ENCODE assay signal across 8 cellular contexts in the genomic region with DNA sequence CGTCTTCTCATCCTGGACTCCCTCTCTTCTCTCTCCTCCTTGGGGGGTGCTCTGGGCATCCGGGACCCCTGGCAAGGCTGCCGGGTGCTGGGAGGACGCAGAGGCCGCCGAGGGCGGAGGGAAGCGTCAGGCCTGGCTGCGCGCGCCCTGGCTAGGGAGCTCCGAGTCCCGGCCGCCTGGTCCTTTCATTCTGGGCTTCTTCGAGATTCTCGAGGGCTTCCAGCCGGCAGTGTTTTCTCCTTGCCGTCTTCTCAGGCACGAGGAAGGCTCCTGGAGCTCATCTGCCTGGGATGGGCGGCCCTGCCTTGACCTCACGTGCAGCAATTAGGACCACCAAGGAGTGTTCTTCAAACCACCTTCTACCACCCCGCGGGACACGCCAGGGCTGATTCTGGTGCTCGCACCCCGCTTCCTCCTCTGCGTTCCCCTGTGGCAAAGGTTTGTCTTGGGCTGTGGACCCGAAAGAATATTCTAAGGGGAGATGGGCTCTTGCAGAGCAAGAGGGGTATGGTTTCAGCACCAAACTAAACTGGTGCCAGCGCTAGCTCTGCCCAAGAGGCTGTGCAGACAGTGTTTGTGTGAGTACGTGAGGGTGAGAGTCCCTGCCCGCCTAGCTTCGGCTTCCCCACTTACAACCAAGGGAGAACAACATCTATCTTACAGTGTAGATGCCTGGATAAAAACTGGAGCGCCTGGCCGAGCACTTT. TPM values are rescaled to one million over a fixed set of nuclear protein-coding genes. Genes with fewer than 3 reads are reported as not detected.
DNase-seq lines count a peak whose midpoint lies in the region; ATAC-seq and TF ChIP-seq lines count a peak whose summit lies in the region.

No MANE protein-coding gene starts in this region.

- DNase-seq in Calu3 (no peak), left cardiac atrium (peak; percentile 40), sciatic nerve (ENCODE audit: low spot score) (no peak), OCI-M2 (lab: John Stamatoyannopoulos, UW; ENCODE audit: unreplicated experiment) (no peak), GM10266 (ENCODE audit: extremely low spot score) (no peak)
- no peak for DNase-seq in activated CD4-positive, alpha-beta memory T cell treated with anti-CD3 and anti-CD28 coated beads, Interleukin-2, amount 10 ng/mL, durations not matched to agents 7 days and 5 days

- ATAC-seq in HG02610 (IDR thresholded peaks at IDR 0.05; ENCODE audit: unreplicated experiment) (peak; percentile 3), left cardiac atrium (peak; percentile 6 to 39), sciatic nerve (peak; percentile 51), GM18511 (IDR thresholded peaks at IDR 0.05; ENCODE audit: unreplicated experiment) (no peak)

- H3K27me3 Mint-ChIP-seq in Calu3 (ENCODE audit: unreplicated experiment): peaks cover 10% of the 10 kb centered on the region
- no peaks in the 10 kb centered on the region for H3K27me3 Mint-ChIP-seq in activated CD4-positive, alpha-beta memory T cell treated with anti-CD3 and anti-CD28 coated beads, Interleukin-2, amount 10 ng/mL, durations not matched to agents 7 days and 5 days

- H3K4me1 Mint-ChIP-seq in Calu3 (ENCODE audit: low read depth, unreplicated experiment): peaks cover 8% of the 10 kb centered on the region
- H3K4me1 Mint-ChIP-seq in activated CD4-positive, alpha-beta memory T cell treated with anti-CD3 and anti-CD28 coated beads, Interleukin-2, amount 10 ng/mL, durations not matched to agents 7 days and 5 days: peaks cover 66% of the 10 kb centered on the region

- peaks cover 32% of the 10 kb centered on the region for H3K36me3 Mint-ChIP-seq in Calu3 (ENCODE audit: insufficient read depth, unreplicated experiment)
- peaks cover 48% of the 10 kb centered on the region for H3K36me3 Mint-ChIP-seq in activated CD4-positive, alpha-beta memory T cell treated with anti-CD3 and anti-CD28 coated beads, Interleukin-2, amount 10 ng/mL, durations not matched to agents 7 days and 5 days (ENCODE audit: low read depth)

- H3K9me3 Mint-ChIP-seq in Calu3 (ENCODE audit: low read depth, unreplicated experiment): no peaks in the 10 kb centered on the region
- H3K9me3 Mint-ChIP-seq in activated CD4-positive, alpha-beta memory T cell treated with anti-CD3 and anti-CD28 coated beads, Interleukin-2, amount 10 ng/mL, durations not matched to agents 7 days and 5 days: no peaks in the 10 kb centered on the region

- CTCF ChIA-PET in Calu3 (lab: Charles Lee): interaction anchor here (0.7 kb wide), 1 partner anchor 61 kb away, joined by 3 read pairs; no protein-coding TSS in a partner anchor
- CTCF ChIA-PET in activated CD4-positive, alpha-beta memory T cell treated with anti-CD3 and anti-CD28 coated beads, Interleukin-2, amount 10 ng/mL, durations not matched to agents 7 days and 5 days (lab: Charles Lee): interaction anchor here (0.5 to 2.4 kb wide), 7 partner anchors 14 to 780 kb away, joined by 3 to 9 read pairs (median 3); a partner anchor contains a TSS

- intact Hi-C loops in Calu3 (cut with micrococcal nuclease; ENCODE audit: unreplicated experiment) (no loop called here), left cardiac atrium (cut with DNase I) (no loop called here), sciatic nerve (cut with DNase I) (no loop called here)

- TF ChIP-seq CTCF in Calu3 (IDR thresholded peaks at IDR 0.05; ENCODE audit: unreplicated experiment) (no peak), GM10266 (IDR thresholded peaks at IDR 0.05; ENCODE audit: control insufficient read depth, insufficient read depth, low read depth, missing control alignments) (no peak)

- POLR2A ChIA-PET in activated CD4-positive, alpha-beta memory T cell treated with anti-CD3 and anti-CD28 coated beads, Interleukin-2, amount 10 ng/mL, durations not matched to agents 7 days and 5 days (lab: Charles Lee): interaction anchor here (0.7 to 8.9 kb wide), 7 partner anchors 8 to 60 kb away, joined by 3 to 65 read pairs (median 8); a partner anchor contains a TSS

- peak overlapping the region; percentile 75 for H3K4me3 Mint-ChIP-seq in Calu3 (ENCODE audit: low read depth, unreplicated experiment)
- H3K4me3 Mint-ChIP-seq in activated CD4-positive, alpha-beta memory T cell treated with anti-CD3 and anti-CD28 coated beads, Interleukin-2, amount 10 ng/mL, durations not matched to agents 7 days and 5 days: peak overlapping the region; percentile 62

- H3K27ac Mint-ChIP-seq in Calu3 (ENCODE audit: unreplicated experiment): no peak overlapping the region
- peak overlapping the region; percentile 59 for H3K27ac Mint-ChIP-seq in activated CD4-positive, alpha-beta memory T cell treated with anti-CD3 and anti-CD28 coated beads, Interleukin-2, amount 10 ng/mL, durations not matched to agents 7 days and 5 days

- no TSS peak for BruUV-seq in Calu3 (replicated peaks; lab: Mats Ljungman, UMichigan)

RNA-seq across cellular contexts. Expression of a gene that starts 36.5 kb away (rescaled TPM):
- 2.2 and 2.6 TPM in 2 replicates for total RNA-seq in Calu3 (2022)
- total RNA-seq in activated CD4-positive, alpha-beta memory T cell treated with anti-CD3 and anti-CD28 coated beads, Interleukin-2, amount 10 ng/mL, durations not matched to agents 7 days and 5 days: 100 to 1,000 TPM; 211 to 214 TPM
- 1 to 10 TPM; 4.4 to 7.4 TPM for total RNA-seq in left cardiac atrium
- total RNA-seq in sciatic nerve: 17.9 TPM

Comparison
In these comparisons a context has a peak if more than half of its experiments do, and no peak if none do; other contexts are left out.
1. RNA of a gene that starts 36.5 kb away (total RNA-seq): 211 to 214 TPM in activated CD4-positive, alpha-beta memory T cell treated with anti-CD3 and anti-CD28 coated beads, Interleukin-2, amount 10 ng/mL, durations not matched to agents 7 days and 5 days; 17.9 TPM in sciatic nerve (single experiment), 4.4 to 7.4 TPM in left cardiac atrium and 2.2 to 2.6 TPM in Calu3; every median in the first group is over 10 times any median in the second.